23 cellular contexts compared by ENCODE assay signal in the genomic region with DNA sequence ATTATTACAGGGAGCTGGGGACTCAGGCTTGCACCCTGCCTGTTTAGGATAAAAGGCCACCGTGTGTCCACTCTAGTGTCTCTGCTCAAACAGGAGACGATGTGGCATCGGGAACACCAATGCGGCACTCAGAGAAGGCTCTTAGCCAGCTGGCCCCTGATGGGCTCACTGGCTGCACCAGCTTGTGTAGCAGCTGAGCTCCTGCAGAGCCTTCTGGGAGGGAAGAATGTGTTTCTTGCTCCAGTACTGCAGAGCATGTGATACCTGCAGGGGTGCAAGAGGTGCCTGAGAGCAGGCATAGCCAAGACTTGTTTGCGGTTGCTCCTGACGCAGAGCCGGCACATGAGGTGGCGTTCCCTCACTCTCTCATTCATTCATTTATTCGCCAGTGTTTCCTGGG. TPM values are rescaled to one million over a fixed set of nuclear protein-coding genes. Genes with fewer than 3 reads are reported as not detected.
A peak's percentile ranks its signal among the peaks of the same experiment; 100 is the strongest.
DNase-seq lines count a peak whose midpoint lies in the region; ATAC-seq and TF ChIP-seq lines count a peak whose summit lies in the region.
"Had no signal": no experiment of that assay in that cellular context is flagged by ENCODE, and none has a peak within 500 bp of the region (broad histone marks: within the 10 kb centered on the region; RNA-seq: fewer than 3 reads in every experiment).

No MANE protein-coding gene starts in this region.

- H3K27me3 ChIP-seq in IMR-90 (ENCODE audit: control insufficient read depth, insufficient read depth, low read length): peaks cover 11% of the 10 kb centered on the region
- H3K27me3 ChIP-seq in left ventricle myocardium inferior (ENCODE audit: low read depth): no peaks in the 10 kb centered on the region
- H3K27me3 ChIP-seq: esophagus squamous epithelium, upper lobe of left lung had no signal

- H2AK9ac ChIP-seq in IMR-90 (replicated peaks; ENCODE audit: low read depth, low read length, poor library complexity): peak overlapping the region; percentile 5

- no peak for ATAC-seq in IMR-90 (ENCODE audit: low read depth)
- ATAC-seq: HCT116, left colon, Panc1 had no signal

- no peak overlapping the region for H2BK120ac ChIP-seq in IMR-90 (ENCODE audit: low read depth, low read length)

- H3K4me2 ChIP-seq in IMR-90 (ENCODE audit: low read depth, low read length): no peak overlapping the region

- H2AFZ ChIP-seq in IMR-90 (replicated peaks; ENCODE audit: low read length, poor library complexity): no peak overlapping the region

- H4K91ac ChIP-seq in IMR-90 (ENCODE audit: insufficient read depth, low read depth, low read length): no peak overlapping the region

- no peak overlapping the region for H2BK5ac ChIP-seq in IMR-90 (ENCODE audit: low read depth, low read length, poor library complexity, severe bottlenecking)

- no peak overlapping the region for H3K27ac ChIP-seq in IMR-90 (ENCODE audit: insufficient read depth, low read length)
- no peak overlapping the region for H3K27ac ChIP-seq in left ventricle myocardium inferior (replicated peaks)
- H3K27ac ChIP-seq: esophagus squamous epithelium, SJSA1, upper lobe of left lung had no signal

- no peak overlapping the region for H3K4me3 ChIP-seq in IMR-90 (ENCODE audit: insufficient read depth, low read depth, low read length)
- H3K4me3 ChIP-seq in left ventricle myocardium inferior: no peak overlapping the region
- H3K4me3 ChIP-seq: esophagus squamous epithelium, SJSA1, upper lobe of left lung had no signal

- no peak for TF ChIP-seq RAD21 in IMR-90 (IDR thresholded peaks at IDR 0.05; ENCODE audit: low read length)

- no peaks in the 10 kb centered on the region for H3K9me1 ChIP-seq in IMR-90 (ENCODE audit: insufficient read depth, low read length)

- TF ChIP-seq CTCF in IMR-90 (conservative IDR thresholded peaks at IDR 0.05; ENCODE audit: low read depth, low read length) (no peak), left ventricle myocardium inferior (IDR thresholded peaks at IDR 0.05; ENCODE audit: borderline replicate concordance) (no peak)

- TF ChIP-seq POLR2A in IMR-90 (IDR thresholded peaks at IDR 0.05; ENCODE audit: low read depth, low read length): no peak

- no peak overlapping the region for H4K8ac ChIP-seq in IMR-90 (ENCODE audit: low read depth in 2 of 2, low read length in 2 of 2)

- no peak overlapping the region for H3K14ac ChIP-seq in IMR-90 (replicated peaks; ENCODE audit: low read depth, low read length)

- no peak overlapping the region for H3K4ac ChIP-seq in IMR-90 (ENCODE audit: low read depth, low read length)

- H3K9ac ChIP-seq in IMR-90 (ENCODE audit: low read depth, low read length): no peak overlapping the region

- no peak overlapping the region for H3K18ac ChIP-seq in IMR-90 (ENCODE audit: low read depth, low read length)

- no peak overlapping the region for H3K23ac ChIP-seq in IMR-90 (ENCODE audit: low read depth, low read length)

- in situ Hi-C loops in IMR-90 (cut with MboI; ENCODE audit: low sequenced_read_pairs): no loop called here

- 89% methylated on average over 4 of the region's 9 CpGs; no CpG with 5 or more reads in 1 of the 2 experiments for WGBS in IMR-90 (ENCODE audit: extremely low coverage in 2 of 2, insufficient read length in 1 of 2), 2 experiments

- DNase-seq in IMR-90: no peak
- peak; percentile 18 to 71 for DNase-seq in NCI-H524 (lab: John Stamatoyannopoulos, UW)
- DNase-seq in left ventricle myocardium inferior: peak; percentile 14
- peak; percentile 46 for DNase-seq in posterior vena cava (ENCODE audit: low spot score)
- DNase-seq in NCI-H446 (lab: John Stamatoyannopoulos, UW): no peak
- no peak for DNase-seq in activated CD8-positive, alpha-beta memory T cell treated with anti-CD3 and anti-CD28 coated beads, Interleukin-2, amount 50 U/mL, for 48 hours
- DNase-seq in NCI-H1105 treated with DMSO at 0.1 percent for 48 hours (lab: John Stamatoyannopoulos, UW): no peak
- DNase-seq: activated CD4-positive, alpha-beta T cell treated with anti-CD3 and anti-CD28 coated beads, Interleukin-2, amount 50 U/mL, for 48 hours; DND-41; esophagus squamous epithelium; foreskin melanocyte; KBM-7; NCI-H1417 treated with DMSO at 0.1 percent for 48 hours; NCI-H2107; NCI-H446 treated with DMSO at 0.1 percent for 48 hours; stimulated activated CD4-positive, alpha-beta T cell treated with anti-CD3 and anti-CD28 coated beads, Interleukin-2, amount 100 ng/mL, for 48 hours; T-helper 1 cell had no signal

- H4K20me1 ChIP-seq in IMR-90 (ENCODE audit: insufficient read depth, low read length): no peaks in the 10 kb centered on the region

- dilution Hi-C loops in IMR-90 (cut with HindIII; ENCODE audit: low sequenced_read_pairs, unreplicated experiment): no loop called here

- H4K5ac ChIP-seq in IMR-90 (ENCODE audit: low read depth, low read length): no peak overlapping the region

- H3K36me3 ChIP-seq in IMR-90 (ENCODE audit: control insufficient read depth, insufficient read depth, low read length) (no peaks in the 10 kb centered on the region), left ventricle myocardium inferior (no peaks in the 10 kb centered on the region)
- H3K36me3 ChIP-seq: esophagus squamous epithelium, SJSA1, upper lobe of left lung had no signal

- H2BK20ac ChIP-seq in IMR-90 (ENCODE audit: low read depth, low read length): no peak overlapping the region

- no peaks in the 10 kb centered on the region for H3K79me1 ChIP-seq in IMR-90 (ENCODE audit: low read depth in 1 of 2, low read length in 2 of 2)

- no TSS peak for BruUV-seq in IMR-90 (replicated peaks; lab: Mats Ljungman, UMichigan)

- H3K56ac ChIP-seq in IMR-90 (ENCODE audit: extremely low read depth, insufficient read depth, low read length): no peak overlapping the region

- CTCF ChIA-PET in IMR-90 (lab: Yijun Ruan, JAX): no interaction called here

- intact Hi-C loops in IMR-90 (cut with micrococcal nuclease): loop anchor here (5.0 kb wide), 1 partner anchor 83 kb away; no protein-coding TSS in a partner anchor
- intact Hi-C loops in left ventricle myocardium inferior (cut with micrococcal nuclease): no loop called here
- intact Hi-C loops in posterior vena cava (cut with DNase I): no loop called here

- POLR2A ChIA-PET in IMR-90 (lab: Charles Lee; ENCODE audit: unreplicated experiment): no interaction called here

- H2AK5ac ChIP-seq in IMR-90 (ENCODE audit: low read depth, low read length): no peak overlapping the region

- H2BK15ac ChIP-seq in IMR-90 (ENCODE audit: low read depth, low read length): no peak overlapping the region

- H3K4me1 ChIP-seq in IMR-90 (ENCODE audit: control insufficient read depth, insufficient read depth, low read length) (peaks cover 18% of the 10 kb centered on the region), left ventricle myocardium inferior (peaks cover 19% of the 10 kb centered on the region)
- H3K4me1 ChIP-seq: upper lobe of left lung had no signal

- no peaks in the 10 kb centered on the region for H3K9me3 ChIP-seq in IMR-90 (ENCODE audit: control insufficient read depth, insufficient read depth, low read length)
- H3K9me3 ChIP-seq in left ventricle myocardium inferior (replicated peaks): no peaks in the 10 kb centered on the region
- H3K9me3 ChIP-seq: Caco-2, esophagus squamous epithelium, SJSA1, upper lobe of left lung had no signal

TF ChIP-seq in IMR-90, 13 proteins besides CTCF, POLR2A, EP300 and RAD21:
- no peak for TF ChIP-seq RFX5 (IDR thresholded peaks at IDR 0.05; ENCODE audit: low read depth, low read length)
- TF ChIP-seq BHLHE40 (IDR thresholded peaks at IDR 0.05; ENCODE audit: low read depth, low read length): no peak
- TF ChIP-seq, protein P1, sequence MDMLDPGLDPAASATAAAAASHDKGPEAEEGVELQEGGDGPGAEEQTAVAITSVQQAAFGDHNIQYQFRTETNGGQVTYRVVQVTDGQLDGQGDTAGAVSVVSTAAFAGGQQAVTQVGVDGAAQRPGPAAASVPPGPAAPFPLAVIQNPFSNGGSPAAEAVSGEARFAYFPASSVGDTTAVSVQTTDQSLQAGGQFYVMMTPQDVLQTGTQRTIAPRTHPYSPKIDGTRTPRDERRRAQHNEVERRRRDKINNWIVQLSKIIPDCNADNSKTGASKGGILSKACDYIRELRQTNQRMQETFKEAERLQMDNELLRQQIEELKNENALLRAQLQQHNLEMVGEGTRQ (IDR thresholded peaks at IDR 0.05; ENCODE audit: low read depth, low read length): no peak
- TF ChIP-seq MXI1 (IDR thresholded peaks at IDR 0.05; ENCODE audit: borderline replicate concordance, low read depth, low read length): no peak
- no peak for TF ChIP-seq RCOR1 (IDR thresholded peaks at IDR 0.05; ENCODE audit: insufficient replicate concordance, low read length)
- no peak for TF ChIP-seq MAFK (IDR thresholded peaks at IDR 0.05; ENCODE audit: low read depth, low read length)
- TF ChIP-seq, protein P2, sequence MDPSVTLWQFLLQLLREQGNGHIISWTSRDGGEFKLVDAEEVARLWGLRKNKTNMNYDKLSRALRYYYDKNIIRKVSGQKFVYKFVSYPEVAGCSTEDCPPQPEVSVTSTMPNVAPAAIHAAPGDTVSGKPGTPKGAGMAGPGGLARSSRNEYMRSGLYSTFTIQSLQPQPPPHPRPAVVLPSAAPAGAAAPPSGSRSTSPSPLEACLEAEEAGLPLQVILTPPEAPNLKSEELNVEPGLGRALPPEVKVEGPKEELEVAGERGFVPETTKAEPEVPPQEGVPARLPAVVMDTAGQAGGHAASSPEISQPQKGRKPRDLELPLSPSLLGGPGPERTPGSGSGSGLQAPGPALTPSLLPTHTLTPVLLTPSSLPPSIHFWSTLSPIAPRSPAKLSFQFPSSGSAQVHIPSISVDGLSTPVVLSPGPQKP (IDR thresholded peaks at IDR 0.05; ENCODE audit: borderline replicate concordance, low read depth, low read length): no peak
- no peak for TF ChIP-seq NFE2L2 (IDR thresholded peaks at IDR 0.05; ENCODE audit: low read depth, low read length)

RNA-seq across cellular contexts. Expression of gene KCNQ1OT1, which starts 44.4 kb away (rescaled TPM):
- total RNA-seq in IMR-90 (2012; rRNA removed) (1.9 and 2.0 TPM in 2 replicates), left ventricle myocardium inferior (0.33 TPM), posterior vena cava (1 to 10 TPM; 1.8 to 3.5 TPM)
- polyA plus RNA-seq in IMR-90 (2012; rRNA removed): 0.11 and 0.14 TPM in 2 replicates
- polyA plus RNA-seq in IMR-90 (2012; cell fraction: cytosol; rRNA removed): under 0.01 TPM in 2 replicates
- 0.57 and 1.3 TPM in 2 replicates for polyA plus RNA-seq in IMR-90 (2012; cell fraction: nucleus; rRNA removed; ENCODE audit: low replicate concordance)

Comparison
In these comparisons a context has a peak if more than half of its experiments do, and no peak if none do; other contexts are left out.
1. DNase-seq: peak in NCI-H524 (2 of 2), left ventricle myocardium inferior (single experiment) and posterior vena cava (single experiment); none in IMR-90 (single experiment), NCI-H446 (0 of 2), activated CD8-positive, alpha-beta memory T cell treated with anti-CD3 and anti-CD28 coated beads, Interleukin-2, amount 50 U/mL, for 48 hours (single experiment) and NCI-H1105 treated with DMSO at 0.1 percent for 48 hours (single experiment).